8 cellular contexts compared by ENCODE assay signal in the genomic region with DNA sequence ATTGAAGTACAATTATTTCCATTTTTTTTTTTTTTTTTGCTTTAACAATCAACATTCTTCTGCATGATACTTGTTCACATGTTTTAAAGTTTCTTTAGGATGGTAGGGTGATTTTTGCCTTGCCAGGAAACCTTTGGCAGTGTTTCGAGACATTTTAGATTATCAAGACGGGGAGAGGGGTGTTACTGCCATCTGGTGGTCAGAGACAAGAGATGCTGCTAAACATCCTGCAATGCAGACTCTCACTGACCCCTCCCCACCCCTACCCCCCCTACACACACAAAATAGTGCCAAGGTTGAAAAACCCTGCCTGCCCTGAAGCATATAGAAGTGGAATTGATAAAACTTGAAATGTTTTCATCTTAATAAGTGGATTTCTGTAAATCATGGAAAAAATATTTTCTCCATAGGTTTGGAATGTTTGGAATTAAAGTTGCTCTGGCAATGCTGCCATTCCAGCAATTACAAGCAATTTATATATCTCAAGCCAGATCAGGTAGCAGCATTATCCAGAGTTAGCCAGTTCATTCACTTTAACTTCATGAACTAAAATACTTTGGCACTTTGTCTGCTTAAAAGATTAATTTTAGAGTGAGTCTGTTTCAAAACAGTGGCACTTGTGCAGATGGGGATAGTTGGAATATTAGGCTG.
DNase-seq lines count a peak whose midpoint lies in the region; ATAC-seq, FAIRE-seq and TF ChIP-seq lines count a peak whose summit lies in the region.

No MANE protein-coding gene starts in this region.

- peak; percentile 37 for FAIRE-seq in endometrium (lab: Jason Lieb, UNC)

- H3K27me3 Mint-ChIP-seq in mesothelial cell of epicardium (ENCODE audit: low read depth): no peaks in the 10 kb centered on the region

- WGBS in stomach, 5 donors: 0 to 11% (median 3%) methylated on average over 2 of the region's 2 CpGs

- H3K4me1 ChIP-seq in stomach: peaks cover 0 to 7% (median 0%) of the 10 kb centered on the region in 4 donors

- H3K27me3 ChIP-seq in stomach: no peaks in the 10 kb centered on the region

- H3K9me3 Mint-ChIP-seq in mesothelial cell of epicardium: no peaks in the 10 kb centered on the region

- TF ChIP-seq CTCF in WI38 (IDR thresholded peaks at IDR 0.05; ENCODE audit: low read depth, low read length) (peak; percentile 62), mesothelial cell of epicardium (IDR thresholded peaks at IDR 0.05; ENCODE audit: unreplicated experiment) (peak; percentile 76), stomach (IDR thresholded peaks at IDR 0.05) (peak in 5 of 7 experiments; percentile 9 to 72 (median 71))

- H3K36me3 Mint-ChIP-seq in mesothelial cell of epicardium: peaks cover 21% of the 10 kb centered on the region

- peaks cover 0 to 12% (median 4%) of the 10 kb centered on the region in 4 donors for H3K36me3 ChIP-seq in stomach

- no peaks in the 10 kb centered on the region for H3K9me3 ChIP-seq in stomach

- peak; percentile 50 for ATAC-seq in Right ventricle myocardium inferior
- ATAC-seq in HG02763 (IDR thresholded peaks at IDR 0.05; ENCODE audit: unreplicated experiment): peak; percentile 65

- peaks cover 14% of the 10 kb centered on the region for H3K4me1 Mint-ChIP-seq in mesothelial cell of epicardium

- no peak for DNase-seq in Right ventricle myocardium inferior (ENCODE audit: missing footprints)
- DNase-seq in cardiac septum (ENCODE audit: low spot score): no peak
- peak; percentile 52 for DNase-seq in NCI-H2107 treated with DMSO at 0.1 percent for 48 hours (lab: John Stamatoyannopoulos, UW; ENCODE audit: unreplicated experiment)
- peak in 1 of 2 experiments; percentile 46 for DNase-seq in mesothelial cell of epicardium (ENCODE audit: low spot score in 2 of 2, unreplicated experiment in 2 of 2)
- peak; percentile 42 for DNase-seq in stomach

- no peak overlapping the region for H3K4me3 Mint-ChIP-seq in mesothelial cell of epicardium

- TF ChIP-seq EP300 in stomach (IDR thresholded peaks at IDR 0.05): no peak

- H3K27ac Mint-ChIP-seq in mesothelial cell of epicardium: peak overlapping the region; percentile 92

- no peak overlapping the region for H3K27ac ChIP-seq in stomach

- H3K4me3 ChIP-seq in WI38 (ENCODE audit: low read depth, low read length) (no peak overlapping the region), stomach (no peak overlapping the region)

- intact Hi-C loops in Right ventricle myocardium inferior (cut with DNase I) (loop anchor here (1.0 kb wide), 1 partner anchor 75 kb away; no protein-coding TSS in a partner anchor), cardiac septum (cut with DNase I) (loop anchor here (2.0 kb wide), 1 partner anchor 75 kb away; no protein-coding TSS in a partner anchor), stomach (cut with DNase I; ENCODE audit: low total_unique reads) (loop anchor here (5.0 kb wide), 1 partner anchor 72 kb away; no protein-coding TSS in a partner anchor)

- no peak for TF ChIP-seq POLR2A in stomach (IDR thresholded peaks at IDR 0.05)

Comparison
In these comparisons a context has a peak if more than half of its experiments do, and no peak if none do; other contexts are left out.
1. DNase-seq: peak in NCI-H2107 treated with DMSO at 0.1 percent for 48 hours (single experiment) and stomach (single experiment); none in Right ventricle myocardium inferior (single experiment) and cardiac septum (single experiment).
2. Peak in every context shown above with its lines, with median percentiles within 50 percentile points of each other: CTCF ChIP-seq.